Comparison of ENCODE assay signal across 19 cellular contexts in genomic region chr2:215105607-215106354, GRCh38. TPM values are rescaled to one million over a fixed set of nuclear protein-coding genes. Genes with fewer than 3 reads are reported as not detected.
DNase-seq lines count a peak whose midpoint lies in the region; ATAC-seq, FAIRE-seq and TF ChIP-seq lines count a peak whose summit lies in the region.
"Had no signal": no experiment of that assay in that cellular context is flagged by ENCODE, and none has a peak within 500 bp of the region (broad histone marks: within the 10 kb centered on the region; RNA-seq: fewer than 3 reads in every experiment).

No MANE protein-coding gene starts in this region.

- H3K36me3 ChIP-seq in mammary epithelial cell (ENCODE audit: insufficient read depth, low read length) (no peaks in the 10 kb centered on the region), keratinocyte (ENCODE audit: control insufficient read depth in 2 of 2, extremely low read depth in 1 of 2, insufficient read depth in 2 of 2, low read length in 2 of 2) (no peaks in the 10 kb centered on the region)

- H4K20me1 ChIP-seq in mammary epithelial cell (ENCODE audit: insufficient read depth, low read length) (no peaks in the 10 kb centered on the region), keratinocyte (ENCODE audit: control insufficient read depth, extremely low read depth, insufficient read depth, low read length) (no peaks in the 10 kb centered on the region)

- H3K9me1 ChIP-seq in keratinocyte (ENCODE audit: control insufficient read depth, extremely low read depth, insufficient read depth, low read length) = no peaks in the 10 kb centered on the region

- peaks cover 2% of the 10 kb centered on the region for H3K9me3 Mint-ChIP-seq in activated CD4-positive, alpha-beta T cell treated with anti-CD3 and anti-CD28 coated beads for 36 hours (ENCODE audit: low read depth)
- no peaks in the 10 kb centered on the region for H3K9me3 Mint-ChIP-seq in Calu3 (ENCODE audit: low read depth, unreplicated experiment)
- H3K9me3 Mint-ChIP-seq: activated CD8-positive, alpha-beta T cell treated with anti-CD3 and anti-CD28 coated beads for 36 hours had no signal

- peaks cover 2% of the 10 kb centered on the region for H3K27me3 Mint-ChIP-seq in activated CD4-positive, alpha-beta T cell treated with anti-CD3 and anti-CD28 coated beads for 36 hours
- no peaks in the 10 kb centered on the region for H3K27me3 Mint-ChIP-seq in Calu3 (ENCODE audit: unreplicated experiment)
- H3K27me3 Mint-ChIP-seq: activated CD8-positive, alpha-beta T cell treated with anti-CD3 and anti-CD28 coated beads for 36 hours had no signal

- H3K27ac ChIP-seq in mammary epithelial cell (ENCODE audit: insufficient read depth, low read depth, low read length) (peak overlapping the region; percentile 88), keratinocyte (ENCODE audit: control insufficient read depth, insufficient read depth, low read length) (peak overlapping the region; percentile 91)

- H3K4me2 ChIP-seq in mammary epithelial cell (ENCODE audit: insufficient read depth, low read depth, low read length) (peak overlapping the region; percentile 38), keratinocyte (ENCODE audit: control insufficient read depth, extremely low read depth, insufficient read depth, low read depth, low read length) (peak overlapping the region; percentile 50)

- DNase-seq in EH (ENCODE audit: low read depth) (peak; percentile 15), HTR-8/SVneo (ENCODE audit: insufficient read length, low spot score) (peak; percentile 8), mammary epithelial cell (peak; percentile 92), keratinocyte (ENCODE audit: low read depth, low spot score) (peak; percentile 69), cerebellar nuclear complex (lab: John Stamatoyannopoulos, UW) (no peak), Calu3 (no peak)
- DNase-seq in activated CD4-positive, alpha-beta T cell treated with anti-CD3 and anti-CD28 coated beads for 36 hours = no peak
- no peak for DNase-seq in activated CD4-positive, alpha-beta T cell treated with anti-CD3 and anti-CD28 coated beads, Interleukin-2, amount 50 U/mL, for 4 hours
- DNase-seq: activated CD8-positive, alpha-beta T cell treated with anti-CD3 and anti-CD28 coated beads for 36 hours; KG1; left cardiac atrium; NCI-H1417 treated with DMSO at 0.1 percent for 48 hours; NCI-H2171 treated with DMSO at 0.1 percent for 48 hours; NCI-H82; stimulated activated CD4-positive, alpha-beta T cell treated with anti-CD3 and anti-CD28 coated beads, Interleukin-2, amount 100 ng/mL, for 24 hours; substantia nigra; SW 1271 had no signal

- ATAC-seq in activated CD4-positive, alpha-beta T cell treated with anti-CD3 and anti-CD28 coated beads for 36 hours = no peak
- ATAC-seq: activated CD8-positive, alpha-beta T cell treated with anti-CD3 and anti-CD28 coated beads for 36 hours had no signal

- dilution Hi-C loops in mammary epithelial cell (cut with HindIII; ENCODE audit: low sequenced_read_pairs) (no loop called here), keratinocyte (cut with MboI; ENCODE audit: extremely low pct_ligation_motif_present, low sequenced_read_pairs) (no loop called here)

- 43% methylated on average over 5 of the region's 5 CpGs for WGBS in mammary epithelial cell (ENCODE audit: low coverage, missing lambda C conversion rate)

- intact Hi-C loops in mammary epithelial cell (cut with micrococcal nuclease) (loop anchor here (2.0 kb wide), 2 partner anchors 27 to 35 kb away; no protein-coding TSS in a partner anchor), Calu3 (cut with micrococcal nuclease; ENCODE audit: unreplicated experiment) (no loop called here)
- intact Hi-C loops in activated CD4-positive, alpha-beta T cell treated with anti-CD3 and anti-CD28 coated beads for 36 hours (cut with DNase I, micrococcal nuclease) = no loop called here

- H3K9ac ChIP-seq in mammary epithelial cell (ENCODE audit: insufficient read depth, low read length) (no peak overlapping the region), keratinocyte (ENCODE audit: control insufficient read depth, extremely low read depth, insufficient read depth, low read length) (peak overlapping the region; percentile 47)

- H2AFZ ChIP-seq in mammary epithelial cell (ENCODE audit: low read depth, low read length) (peak overlapping the region; percentile 24), keratinocyte (ENCODE audit: control insufficient read depth, low read length) (peak overlapping the region; percentile 59)

- no peak overlapping the region for H3K4me3 ChIP-seq in mammary epithelial cell (replicated peaks in 1 of 3; ENCODE audit: insufficient read depth in 1 of 3, low read depth in 2 of 3, low read length in 3 of 3)
- H3K4me3 ChIP-seq in keratinocyte (ENCODE audit: control insufficient read depth in 2 of 3, extremely low read depth in 1 of 3, insufficient read depth in 2 of 3, low read depth in 1 of 3, low read length in 3 of 3) = no peak overlapping the region

- POLR2A ChIA-PET in activated CD4-positive, alpha-beta T cell treated with anti-CD3 and anti-CD28 coated beads for 36 hours (lab: Charles Lee) = no interaction called here

- H3K27ac Mint-ChIP-seq in activated CD4-positive, alpha-beta T cell treated with anti-CD3 and anti-CD28 coated beads for 36 hours = no peak overlapping the region
- H3K27ac Mint-ChIP-seq in Calu3 (ENCODE audit: unreplicated experiment) = no peak overlapping the region
- H3K27ac Mint-ChIP-seq: activated CD8-positive, alpha-beta T cell treated with anti-CD3 and anti-CD28 coated beads for 36 hours had no signal

- H3K4me1 Mint-ChIP-seq in activated CD4-positive, alpha-beta T cell treated with anti-CD3 and anti-CD28 coated beads for 36 hours = no peaks in the 10 kb centered on the region
- H3K4me1 Mint-ChIP-seq in Calu3 (ENCODE audit: low read depth, unreplicated experiment) = no peaks in the 10 kb centered on the region

- H3K36me3 Mint-ChIP-seq in activated CD4-positive, alpha-beta T cell treated with anti-CD3 and anti-CD28 coated beads for 36 hours (ENCODE audit: low read depth) = no peaks in the 10 kb centered on the region
- no peaks in the 10 kb centered on the region for H3K36me3 Mint-ChIP-seq in Calu3 (ENCODE audit: insufficient read depth, unreplicated experiment)

- CTCF ChIA-PET in mammary epithelial cell (lab: Charles Lee; ENCODE audit: low non-redundant PET) = interaction anchor here (0.6 to 0.7 kb wide), 2 partner anchors 55 to 825 kb away, joined by 4 to 6 read pairs; no protein-coding TSS in a partner anchor
- CTCF ChIA-PET in activated CD4-positive, alpha-beta T cell treated with anti-CD3 and anti-CD28 coated beads for 36 hours (lab: Charles Lee) = no interaction called here
- CTCF ChIA-PET in Calu3 (lab: Charles Lee) = no interaction called here

- FAIRE-seq in HTR-8/SVneo (lab: Jason Lieb, UNC) (no peak), keratinocyte (lab: Jason Lieb, UNC) (peak; percentile 99)
- FAIRE-seq: D721Med, GM19239 had no signal

- H3K4me1 ChIP-seq in mammary epithelial cell (ENCODE audit: insufficient read depth, low read length) = peaks cover 27% of the 10 kb centered on the region
- H3K4me1 ChIP-seq in keratinocyte (ENCODE audit: control insufficient read depth, extremely low read depth, insufficient read depth, low read length) = peaks cover 28% of the 10 kb centered on the region

- no peak overlapping the region for H3K4me3 Mint-ChIP-seq in activated CD4-positive, alpha-beta T cell treated with anti-CD3 and anti-CD28 coated beads for 36 hours
- H3K4me3 Mint-ChIP-seq in Calu3 (ENCODE audit: low read depth, unreplicated experiment) = no peak overlapping the region
- H3K4me3 Mint-ChIP-seq: activated CD8-positive, alpha-beta T cell treated with anti-CD3 and anti-CD28 coated beads for 36 hours had no signal

- no peaks in the 10 kb centered on the region for H3K27me3 ChIP-seq in mammary epithelial cell (ENCODE audit: insufficient read depth, low read length)
- H3K27me3 ChIP-seq in keratinocyte (ENCODE audit: control insufficient read depth, extremely low read depth, insufficient read depth, low read length) = no peaks in the 10 kb centered on the region

- no peaks in the 10 kb centered on the region for H3K9me3 ChIP-seq in mammary epithelial cell (replicated peaks; ENCODE audit: insufficient read depth, low read length)
- no peaks in the 10 kb centered on the region for H3K9me3 ChIP-seq in keratinocyte (ENCODE audit: control insufficient read depth, low read depth, low read length)

- in situ Hi-C loops in mammary epithelial cell (cut with MboI; ENCODE audit: low sequenced_read_pairs in 2 of 2) = no loop called here

- TF ChIP-seq CTCF in mammary epithelial cell (conservative IDR thresholded peaks at IDR 0.05 in 1 of 2, IDR thresholded peaks at IDR 0.05 in 1 of 2; ENCODE audit: extremely low read depth in 1 of 2, insufficient read depth in 1 of 2, low read depth in 1 of 2, low read length in 2 of 2) (no peak), keratinocyte (optimal IDR thresholded peaks at IDR 0.05 in 1 of 3, IDR thresholded peaks at IDR 0.05 in 1 of 3, conservative IDR thresholded peaks at IDR 0.05 in 1 of 3; ENCODE audit: extremely low read depth in 1 of 3, insufficient read depth in 2 of 3, low read length in 3 of 3) (no peak), Calu3 (IDR thresholded peaks at IDR 0.05; ENCODE audit: unreplicated experiment) (no peak)

- H3K79me2 ChIP-seq in mammary epithelial cell (ENCODE audit: insufficient read depth, low read length) = no peaks in the 10 kb centered on the region
- no peaks in the 10 kb centered on the region for H3K79me2 ChIP-seq in keratinocyte (ENCODE audit: control insufficient read depth, insufficient read depth, low read length)

- BruUV-seq in mammary epithelial cell (replicated peaks; lab: Mats Ljungman, UMichigan) (no TSS peak), Calu3 (replicated peaks; lab: Mats Ljungman, UMichigan) (no TSS peak)

RNA-seq across cellular contexts. Expression of gene ABCA12, which starts 32.6 kb away (rescaled TPM):
- total RNA-seq in mammary epithelial cell = 10 to 100 TPM; 21.4 to 47.0 TPM
- 8.8 TPM for polyA plus RNA-seq in mammary epithelial cell
- polyA minus RNA-seq in mammary epithelial cell = 41.8 TPM
- 6.0 to 19.2 TPM (median 10.9 TPM) in 3 replicates for polyA plus RNA-seq in keratinocyte
- polyA plus RNA-seq in keratinocyte (2011; ENCODE audit: low read depth) = 26.0 TPM
- 2.0 and 4.9 TPM in 2 replicates for polyA plus RNA-seq in keratinocyte (2011; cell fraction: cytosol; rRNA removed)
- 18.8 and 28.4 TPM in 2 replicates for polyA plus RNA-seq in keratinocyte (2011; cell fraction: nucleus; rRNA removed)
- polyA plus RNA-seq in keratinocyte (2012; ENCODE audit: low replicate concordance) = 5.3 and 41.1 TPM in 2 replicates
- polyA minus RNA-seq in keratinocyte = 8.4 to 47.3 TPM (median 33.6 TPM) in 3 replicates
- 6.1 TPM for polyA minus RNA-seq in keratinocyte (2011; cell fraction: cytosol; rRNA and poly(A)+ RNA removed)
- 65.1 and 90.0 TPM in 2 replicates for polyA minus RNA-seq in keratinocyte (2011; cell fraction: nucleus; rRNA and poly(A)+ RNA removed)
- not detected for total RNA-seq in activated CD4-positive, alpha-beta T cell treated with anti-CD3 and anti-CD28 coated beads for 36 hours
- 4.8 and 5.1 TPM in 2 replicates for total RNA-seq in Calu3 (2022)
- total RNA-seq: activated CD8-positive, alpha-beta T cell treated with anti-CD3 and anti-CD28 coated beads for 36 hours; left cardiac atrium had no signal

Comparison
In these comparisons a context has a peak if more than half of its experiments do, and no peak if none do; other contexts are left out.
1. DNase-seq: peak in EH (single experiment), HTR-8/SVneo (single experiment), mammary epithelial cell (single experiment) and keratinocyte (single experiment); none in activated CD4-positive, alpha-beta T cell treated with anti-CD3 and anti-CD28 coated beads for 36 hours (single experiment), activated CD4-positive, alpha-beta T cell treated with anti-CD3 and anti-CD28 coated beads, Interleukin-2, amount 50 U/mL, for 4 hours (0 of 2), cerebellar nuclear complex (0 of 2) and Calu3 (single experiment).